In the genomic region with DNA sequence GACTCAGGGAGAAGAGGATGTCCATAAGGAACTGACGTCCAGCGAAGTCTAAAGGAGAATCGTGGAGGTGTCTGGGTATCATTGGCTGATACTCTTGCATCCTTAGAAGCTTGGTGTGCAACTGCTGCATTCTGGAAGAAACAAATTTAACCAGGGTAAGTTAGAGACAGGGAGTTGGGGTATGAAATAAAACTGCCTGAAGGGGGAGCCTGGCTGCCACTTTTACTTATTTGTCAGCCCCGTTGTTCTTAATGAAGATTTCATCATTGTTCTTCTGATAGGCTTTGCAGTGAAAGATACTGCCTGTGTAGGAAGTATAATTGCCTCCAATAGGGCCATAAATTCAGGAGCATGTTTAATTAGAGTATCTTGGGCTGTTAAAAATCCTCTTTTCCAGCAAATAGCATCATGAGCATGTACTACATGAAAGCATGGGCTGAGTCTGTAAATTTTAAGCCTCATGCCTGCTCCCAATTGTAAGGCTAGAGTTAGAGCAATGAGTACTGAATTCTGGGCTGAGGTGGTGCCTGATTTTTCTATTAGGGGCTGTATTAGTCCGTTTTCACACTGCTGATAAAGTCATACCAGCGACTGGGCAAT, we compare ENCODE assay signal across 10 cellular contexts.
DNase-seq lines count a peak whose midpoint lies in the region; ATAC-seq and TF ChIP-seq lines count a peak whose summit lies in the region.
"Had no signal": no experiment of that assay in that cellular context is flagged by ENCODE, and none has a peak within 500 bp of the region (broad histone marks: within the 10 kb centered on the region; RNA-seq: fewer than 3 reads in every experiment).

No MANE protein-coding gene starts in this region.

- H3K9me1 ChIP-seq in IMR-90 (ENCODE audit: insufficient read depth, low read length), result no peaks in the 10 kb centered on the region

- dilution Hi-C loops in IMR-90 (cut with HindIII; ENCODE audit: low sequenced_read_pairs, unreplicated experiment), result no loop called here

- ATAC-seq in DND-41 (ENCODE audit: insufficient read depth, low read depth) (no peak), GM21390 (IDR thresholded peaks at IDR 0.05; ENCODE audit: unreplicated experiment) (peak; percentile 92), IMR-90 (ENCODE audit: low read depth) (no peak), T-cell (replicated peaks in 1 of 4) (peak; percentile 64 to 89 (median 88))
- no peak for ATAC-seq in activated CD8-positive, alpha-beta memory T cell treated with anti-CD3 and anti-CD28 coated beads, Interleukin-2, amount 10 ng/mL, durations not matched to agents 7 days and 5 days

- no peak overlapping the region for H2BK20ac ChIP-seq in IMR-90 (ENCODE audit: low read depth, low read length)

- H3K79me1 ChIP-seq in IMR-90 (ENCODE audit: low read depth in 1 of 2, low read length in 2 of 2), result no peaks in the 10 kb centered on the region

- no peak overlapping the region for H3K14ac ChIP-seq in IMR-90 (replicated peaks; ENCODE audit: low read depth, low read length)

- no CpG with 5 or more reads among the region's 6 CpGs for WGBS in IMR-90 (ENCODE audit: extremely low coverage in 2 of 2, insufficient read length in 1 of 2), 2 experiments

- H4K5ac ChIP-seq in IMR-90 (ENCODE audit: low read depth, low read length), result no peak overlapping the region

- DNase-seq in DND-41 (no peak), IMR-90 (no peak), T-cell (peak in 31 of 34 experiments; percentile 6 to 48 (median 29)), endothelial cell (ENCODE audit: low spot score) (peak; percentile 26), osteoblast (ENCODE audit: insufficient read length, low spot score, missing footprints) (peak; percentile 41), HCEC 1CT (no peak)
- DNase-seq in activated CD8-positive, alpha-beta memory T cell treated with anti-CD3 and anti-CD28 coated beads, Interleukin-2, amount 10 ng/mL, durations not matched to agents 7 days and 5 days, result no peak

- no peak overlapping the region for H2AK5ac ChIP-seq in IMR-90 (ENCODE audit: low read depth, low read length)

- H4K20me1 ChIP-seq in DND-41 (ENCODE audit: insufficient read depth, low read length) (no peaks in the 10 kb centered on the region), IMR-90 (ENCODE audit: insufficient read depth, low read length) (no peaks in the 10 kb centered on the region), osteoblast (ENCODE audit: insufficient read depth, low read length) (no peaks in the 10 kb centered on the region)

- H2BK15ac ChIP-seq in IMR-90 (ENCODE audit: low read depth, low read length), result no peak overlapping the region

- CTCF ChIA-PET in IMR-90 (lab: Yijun Ruan, JAX), result no interaction called here
- CTCF ChIA-PET in T-cell (lab: Charles Lee), result interaction anchor here (0.7 to 1.9 kb wide), 5 partner anchors 10 to 678 kb away, joined by 3 to 6 read pairs (median 3); no protein-coding TSS in a partner anchor
- CTCF ChIA-PET in activated CD8-positive, alpha-beta memory T cell treated with anti-CD3 and anti-CD28 coated beads, Interleukin-2, amount 10 ng/mL, durations not matched to agents 7 days and 5 days (lab: Charles Lee), result no interaction called here

- H3K4ac ChIP-seq in IMR-90 (ENCODE audit: low read depth, low read length), result no peak overlapping the region

- H3K23ac ChIP-seq in IMR-90 (ENCODE audit: low read depth, low read length), result no peak overlapping the region

- POLR2A ChIA-PET in IMR-90 (lab: Charles Lee; ENCODE audit: unreplicated experiment) (no interaction called here), T-cell (lab: Charles Lee) (no interaction called here)

- H3K36me3 ChIP-seq in DND-41 (ENCODE audit: insufficient read depth, low read length), result no peaks in the 10 kb centered on the region
- no peaks in the 10 kb centered on the region for H3K36me3 ChIP-seq in IMR-90 (ENCODE audit: control insufficient read depth, insufficient read depth, low read length)
- no peaks in the 10 kb centered on the region for H3K36me3 ChIP-seq in osteoblast (ENCODE audit: insufficient read depth, low read length)
- H3K36me3 ChIP-seq: ovary had no signal

- H3K9me3 ChIP-seq in DND-41 (ENCODE audit: insufficient read depth, low read length, severe bottlenecking), result no peaks in the 10 kb centered on the region
- 0 out of 2 replicates have a peak, but pooled peaks cover 2% of the 10 kb centered on the region for H3K9me3 ChIP-seq in IMR-90 (ENCODE audit: control insufficient read depth, insufficient read depth, low read length)
- no peaks in the 10 kb centered on the region for H3K9me3 ChIP-seq in osteoblast (ENCODE audit: low read depth, low read length)
- H3K9me3 ChIP-seq: ovary had no signal

- H3K79me2 ChIP-seq in DND-41 (ENCODE audit: insufficient read depth, low read length) (no peaks in the 10 kb centered on the region), osteoblast (ENCODE audit: insufficient read depth, low read length) (no peaks in the 10 kb centered on the region)

- H3K27me3 Mint-ChIP-seq in T-cell (peaks cover 0 to 4% of the 10 kb centered on the region in 2 donors), endothelial cell (ENCODE audit: unreplicated experiment) (peaks cover 2% of the 10 kb centered on the region)
- no peaks in the 10 kb centered on the region for H3K27me3 Mint-ChIP-seq in activated CD8-positive, alpha-beta memory T cell treated with anti-CD3 and anti-CD28 coated beads, Interleukin-2, amount 10 ng/mL, durations not matched to agents 7 days and 5 days

- H4K8ac ChIP-seq in IMR-90 (ENCODE audit: low read depth in 2 of 2, low read length in 2 of 2), result no peak overlapping the region

- no peak overlapping the region for H2BK120ac ChIP-seq in IMR-90 (ENCODE audit: low read depth, low read length)

- H2AFZ ChIP-seq in DND-41 (ENCODE audit: low read depth, low read length) (no peak overlapping the region), IMR-90 (replicated peaks; ENCODE audit: low read length, poor library complexity) (no peak overlapping the region), osteoblast (ENCODE audit: low read length) (no peak overlapping the region)

- peak; percentile 51 for TF ChIP-seq RAD21 in IMR-90 (IDR thresholded peaks at IDR 0.05; ENCODE audit: low read length)

- H3K4me1 ChIP-seq in DND-41 (ENCODE audit: insufficient read depth, low read length) (no peaks in the 10 kb centered on the region), IMR-90 (ENCODE audit: control insufficient read depth, insufficient read depth, low read length) (no peaks in the 10 kb centered on the region), osteoblast (ENCODE audit: insufficient read depth, low read length) (no peaks in the 10 kb centered on the region)

- H3K9ac ChIP-seq in DND-41 (ENCODE audit: low read depth, low read length), result no peak overlapping the region
- H3K9ac ChIP-seq in IMR-90 (ENCODE audit: low read depth, low read length), result no peak overlapping the region

- intact Hi-C loops in IMR-90 (cut with micrococcal nuclease), result loop anchor here (2.0 kb wide), 1 partner anchor 681 kb away; no protein-coding TSS in a partner anchor

- H3K4me1 Mint-ChIP-seq in T-cell (peaks cover 5 to 9% (median 7%) of the 10 kb centered on the region in 3 donors), endothelial cell (ENCODE audit: unreplicated experiment) (no peaks in the 10 kb centered on the region)
- no peaks in the 10 kb centered on the region for H3K4me1 Mint-ChIP-seq in activated CD8-positive, alpha-beta memory T cell treated with anti-CD3 and anti-CD28 coated beads, Interleukin-2, amount 10 ng/mL, durations not matched to agents 7 days and 5 days

- H3K27ac ChIP-seq in DND-41 (ENCODE audit: low read length) (no peak overlapping the region), IMR-90 (ENCODE audit: insufficient read depth, low read length) (no peak overlapping the region), osteoblast (ENCODE audit: low read depth, low read length) (no peak overlapping the region)
- H3K27ac ChIP-seq: ovary, SK-N-MC had no signal

- H3K27ac Mint-ChIP-seq in T-cell, result peak overlapping the region in 1 of 2 donors; percentile 37
- H3K27ac Mint-ChIP-seq in endothelial cell (ENCODE audit: unreplicated experiment), result no peak overlapping the region
- no peak overlapping the region for H3K27ac Mint-ChIP-seq in activated CD8-positive, alpha-beta memory T cell treated with anti-CD3 and anti-CD28 coated beads, Interleukin-2, amount 10 ng/mL, durations not matched to agents 7 days and 5 days

- H3K4me3 Mint-ChIP-seq in T-cell (no peak overlapping the region), endothelial cell (ENCODE audit: unreplicated experiment) (no peak overlapping the region)
- no peak overlapping the region for H3K4me3 Mint-ChIP-seq in activated CD8-positive, alpha-beta memory T cell treated with anti-CD3 and anti-CD28 coated beads, Interleukin-2, amount 10 ng/mL, durations not matched to agents 7 days and 5 days

- H3K4me3 ChIP-seq in DND-41 (ENCODE audit: low read depth in 1 of 2, low read length in 2 of 2) (no peak overlapping the region), IMR-90 (ENCODE audit: insufficient read depth, low read depth, low read length) (no peak overlapping the region), osteoblast (ENCODE audit: insufficient read depth, low read length) (no peak overlapping the region)
- H3K4me3 ChIP-seq: ovary, SK-N-MC had no signal

- BruUV-seq in IMR-90 (replicated peaks; lab: Mats Ljungman, UMichigan), result no TSS peak

- no peaks in the 10 kb centered on the region for H3K27me3 ChIP-seq in DND-41 (ENCODE audit: insufficient read depth, low read length, poor library complexity)
- H3K27me3 ChIP-seq in IMR-90 (ENCODE audit: control insufficient read depth, insufficient read depth, low read length), result no peaks in the 10 kb centered on the region
- no peaks in the 10 kb centered on the region for H3K27me3 ChIP-seq in osteoblast (ENCODE audit: insufficient read depth, low read length)
- H3K27me3 ChIP-seq: ovary had no signal

- no peak overlapping the region for H2BK5ac ChIP-seq in IMR-90 (ENCODE audit: low read depth, low read length, poor library complexity, severe bottlenecking)

- no peak overlapping the region for H3K4me2 ChIP-seq in DND-41 (ENCODE audit: insufficient read depth, low read length)
- H3K4me2 ChIP-seq in IMR-90 (ENCODE audit: low read depth, low read length), result no peak overlapping the region
- no peak overlapping the region for H3K4me2 ChIP-seq in osteoblast (ENCODE audit: insufficient read depth, low read length)

- no peak overlapping the region for H4K91ac ChIP-seq in IMR-90 (ENCODE audit: insufficient read depth, low read depth, low read length)

- H3K36me3 Mint-ChIP-seq in T-cell, result peaks cover 6% of the 10 kb centered on the region
- H3K36me3 Mint-ChIP-seq in endothelial cell (ENCODE audit: low read depth, unreplicated experiment), result peaks cover 4% of the 10 kb centered on the region
- no peaks in the 10 kb centered on the region for H3K36me3 Mint-ChIP-seq in activated CD8-positive, alpha-beta memory T cell treated with anti-CD3 and anti-CD28 coated beads, Interleukin-2, amount 10 ng/mL, durations not matched to agents 7 days and 5 days

- no peak overlapping the region for H3K18ac ChIP-seq in IMR-90 (ENCODE audit: low read depth, low read length)

- no peak overlapping the region for H2AK9ac ChIP-seq in IMR-90 (replicated peaks; ENCODE audit: low read depth, low read length, poor library complexity)

- H3K9me3 Mint-ChIP-seq in T-cell, result peaks cover 5 to 7% (median 6%) of the 10 kb centered on the region in 3 donors
- no peaks in the 10 kb centered on the region for H3K9me3 Mint-ChIP-seq in endothelial cell (ENCODE audit: unreplicated experiment)
- peaks cover 3% of the 10 kb centered on the region for H3K9me3 Mint-ChIP-seq in activated CD8-positive, alpha-beta memory T cell treated with anti-CD3 and anti-CD28 coated beads, Interleukin-2, amount 10 ng/mL, durations not matched to agents 7 days and 5 days (ENCODE audit: low read depth)

- TF ChIP-seq POLR2A in IMR-90 (IDR thresholded peaks at IDR 0.05; ENCODE audit: low read depth, low read length), result no peak

- peak; percentile 42 for TF ChIP-seq CTCF in DND-41 (IDR thresholded peaks at IDR 0.05; ENCODE audit: borderline replicate concordance, extremely low read depth, low read length, poor library complexity, severe bottlenecking)
- TF ChIP-seq CTCF in IMR-90 (conservative IDR thresholded peaks at IDR 0.05; ENCODE audit: low read depth, low read length), result peak; percentile 40
- no peak for TF ChIP-seq CTCF in endothelial cell (IDR thresholded peaks at IDR 0.05; ENCODE audit: unreplicated experiment)
- TF ChIP-seq CTCF in osteoblast (IDR thresholded peaks at IDR 0.05; ENCODE audit: extremely low read depth, low read depth, low read length), result peak; percentile 32

- no peak overlapping the region for H3K56ac ChIP-seq in IMR-90 (ENCODE audit: extremely low read depth, insufficient read depth, low read length)

- in situ Hi-C loops in IMR-90 (cut with MboI; ENCODE audit: low sequenced_read_pairs), result no loop called here

Comparison
In these comparisons a context has a peak if more than half of its experiments do, and no peak if none do; other contexts are left out.
1. ATAC-seq: peak in GM21390 (single experiment) and T-cell (4 of 4); none in DND-41 (single experiment), IMR-90 (single experiment) and activated CD8-positive, alpha-beta memory T cell treated with anti-CD3 and anti-CD28 coated beads, Interleukin-2, amount 10 ng/mL, durations not matched to agents 7 days and 5 days (single experiment).
2. DNase-seq: peak in T-cell (31 of 34), endothelial cell (single experiment) and osteoblast (single experiment); none in DND-41 (single experiment), IMR-90 (single experiment), HCEC 1CT (single experiment) and activated CD8-positive, alpha-beta memory T cell treated with anti-CD3 and anti-CD28 coated beads, Interleukin-2, amount 10 ng/mL, durations not matched to agents 7 days and 5 days (single experiment).
3. CTCF ChIA-PET loops: an anchor here in T-cell (0.7 to 1.9 kb wide); none called in IMR-90 and activated CD8-positive, alpha-beta memory T cell treated with anti-CD3 and anti-CD28 coated beads, Interleukin-2, amount 10 ng/mL, durations not matched to agents 7 days and 5 days.